In genomic region chr1:8711873-8712412, GRCh38 we compare ENCODE assay signal across 9 cellular contexts.
DNase-seq lines count a peak whose midpoint lies in the region; ATAC-seq, FAIRE-seq and TF ChIP-seq lines count a peak whose summit lies in the region.
"Had no signal": no experiment of that assay in that cellular context is flagged by ENCODE, and none has a peak within 500 bp of the region (broad histone marks: within the 10 kb centered on the region; RNA-seq: fewer than 3 reads in every experiment).

No MANE protein-coding gene starts in this region.

- H3K9me3 Mint-ChIP-seq in activated CD8-positive, alpha-beta T cell treated with anti-CD3 and anti-CD28 coated beads for 36 hours: peaks cover 2% of the 10 kb centered on the region
- H3K9me3 Mint-ChIP-seq in stimulated activated effector memory CD8-positive, alpha-beta T cell treated with anti-CD3 and anti-CD28 coated beads, Interleukin-12 subunit alpha, Interleukin-12 subunit beta, amount 100 ng/mL, for 72 hours: peaks cover 3% of the 10 kb centered on the region

- intact Hi-C loops in activated CD8-positive, alpha-beta T cell treated with anti-CD3 and anti-CD28 coated beads for 36 hours (cut with micrococcal nuclease): no loop called here

- no peaks in the 10 kb centered on the region for H3K27me3 ChIP-seq in keratinocyte (ENCODE audit: control insufficient read depth, extremely low read depth, insufficient read depth, low read length)

- FAIRE-seq in keratinocyte (lab: Jason Lieb, UNC): no peak

- peak overlapping the region; percentile 12 for H3K27ac Mint-ChIP-seq in activated CD8-positive, alpha-beta T cell treated with anti-CD3 and anti-CD28 coated beads for 36 hours
- peak overlapping the region; percentile 66 for H3K27ac Mint-ChIP-seq in stimulated activated effector memory CD8-positive, alpha-beta T cell treated with anti-CD3 and anti-CD28 coated beads, Interleukin-12 subunit alpha, Interleukin-12 subunit beta, amount 100 ng/mL, for 72 hours

- peaks cover 17% of the 10 kb centered on the region for H3K4me1 ChIP-seq in keratinocyte (ENCODE audit: control insufficient read depth, extremely low read depth, insufficient read depth, low read length)

- no peak for TF ChIP-seq CTCF in activated CD8-positive, alpha-beta T cell treated with anti-CD3 and anti-CD28 coated beads for 36 hours (IDR thresholded peaks at IDR 0.05)
- TF ChIP-seq CTCF in keratinocyte (optimal IDR thresholded peaks at IDR 0.05 in 1 of 3, IDR thresholded peaks at IDR 0.05 in 1 of 3, conservative IDR thresholded peaks at IDR 0.05 in 1 of 3; ENCODE audit: extremely low read depth in 1 of 3, insufficient read depth in 2 of 3, low read length in 3 of 3): no peak

- no peaks in the 10 kb centered on the region for H3K9me1 ChIP-seq in keratinocyte (ENCODE audit: control insufficient read depth, extremely low read depth, insufficient read depth, low read length)

- peaks cover 19% of the 10 kb centered on the region for H3K4me1 Mint-ChIP-seq in activated CD8-positive, alpha-beta T cell treated with anti-CD3 and anti-CD28 coated beads for 36 hours (ENCODE audit: low read depth)
- peaks cover 16% of the 10 kb centered on the region for H3K4me1 Mint-ChIP-seq in stimulated activated effector memory CD8-positive, alpha-beta T cell treated with anti-CD3 and anti-CD28 coated beads, Interleukin-12 subunit alpha, Interleukin-12 subunit beta, amount 100 ng/mL, for 72 hours

- H3K4me2 ChIP-seq in keratinocyte (ENCODE audit: control insufficient read depth, extremely low read depth, insufficient read depth, low read depth, low read length): peak overlapping the region; percentile 74

- H3K4me3 ChIP-seq in keratinocyte (ENCODE audit: control insufficient read depth in 2 of 3, extremely low read depth in 1 of 3, insufficient read depth in 2 of 3, low read depth in 1 of 3, low read length in 3 of 3): no peak overlapping the region

- no peaks in the 10 kb centered on the region for H3K79me2 ChIP-seq in keratinocyte (ENCODE audit: control insufficient read depth, insufficient read depth, low read length)

- POLR2A ChIA-PET in activated CD8-positive, alpha-beta T cell treated with anti-CD3 and anti-CD28 coated beads for 36 hours (lab: Charles Lee): interaction anchor here (0.7 kb wide), 1 partner anchor 10 kb away, joined by 3 read pairs; no protein-coding TSS in a partner anchor

- no peaks in the 10 kb centered on the region for H3K36me3 Mint-ChIP-seq in activated CD8-positive, alpha-beta T cell treated with anti-CD3 and anti-CD28 coated beads for 36 hours (ENCODE audit: low read depth)
- no peaks in the 10 kb centered on the region for H3K36me3 Mint-ChIP-seq in stimulated activated effector memory CD8-positive, alpha-beta T cell treated with anti-CD3 and anti-CD28 coated beads, Interleukin-12 subunit alpha, Interleukin-12 subunit beta, amount 100 ng/mL, for 72 hours

- dilution Hi-C loops in keratinocyte (cut with MboI; ENCODE audit: extremely low pct_ligation_motif_present, low sequenced_read_pairs): no loop called here

- peak overlapping the region; percentile 12 for H3K4me3 Mint-ChIP-seq in activated CD8-positive, alpha-beta T cell treated with anti-CD3 and anti-CD28 coated beads for 36 hours
- peak overlapping the region; percentile 23 for H3K4me3 Mint-ChIP-seq in stimulated activated effector memory CD8-positive, alpha-beta T cell treated with anti-CD3 and anti-CD28 coated beads, Interleukin-12 subunit alpha, Interleukin-12 subunit beta, amount 100 ng/mL, for 72 hours

- H3K27ac ChIP-seq in keratinocyte (ENCODE audit: control insufficient read depth, insufficient read depth, low read length): peak overlapping the region; percentile 65

- H4K20me1 ChIP-seq in keratinocyte (ENCODE audit: control insufficient read depth, extremely low read depth, insufficient read depth, low read length): no peaks in the 10 kb centered on the region

- CTCF ChIA-PET in activated CD8-positive, alpha-beta T cell treated with anti-CD3 and anti-CD28 coated beads for 36 hours (lab: Charles Lee): interaction anchor here (1.4 kb wide), 1 partner anchor 143 kb away, joined by 3 read pairs; no protein-coding TSS in a partner anchor

- ATAC-seq in activated CD8-positive, alpha-beta T cell treated with anti-CD3 and anti-CD28 coated beads for 36 hours: no peak
- no peak for ATAC-seq in stimulated activated effector memory CD8-positive, alpha-beta T cell treated with anti-CD3 and anti-CD28 coated beads, Interleukin-12 subunit alpha, Interleukin-12 subunit beta, amount 100 ng/mL, for 72 hours
- ATAC-seq in HG03460 (IDR thresholded peaks at IDR 0.05; ENCODE audit: unreplicated experiment): no peak

- H3K36me3 ChIP-seq in keratinocyte (ENCODE audit: control insufficient read depth in 2 of 2, extremely low read depth in 1 of 2, insufficient read depth in 2 of 2, low read length in 2 of 2): no peaks in the 10 kb centered on the region

- peak; percentile 57 for DNase-seq in NCI-H2171 treated with DMSO at 0.1 percent for 48 hours (lab: John Stamatoyannopoulos, UW)
- no peak for DNase-seq in NCI-H2171 (lab: John Stamatoyannopoulos, UW)
- DNase-seq in activated CD8-positive, alpha-beta T cell treated with anti-CD3 and anti-CD28 coated beads for 36 hours: no peak
- DNase-seq in keratinocyte (ENCODE audit: low read depth, low spot score): no peak
- DNase-seq in stimulated activated effector memory CD8-positive, alpha-beta T cell treated with anti-CD3 and anti-CD28 coated beads, Interleukin-12 subunit alpha, Interleukin-12 subunit beta, amount 100 ng/mL, for 72 hours (ENCODE audit: low spot score in 2 of 2): no peak
- no peak for DNase-seq in CD1c-positive myeloid dendritic cell (ENCODE audit: extremely low spot score)
- no peak for DNase-seq in DMS153 (lab: John Stamatoyannopoulos, UW)
- DNase-seq: stimulated activated CD4-positive, alpha-beta T cell treated with anti-CD3 and anti-CD28 coated beads, Interleukin-4, amount 100 ng/mL, for 4 hours had no signal

- peak overlapping the region; percentile 5 for H3K9ac ChIP-seq in keratinocyte (ENCODE audit: control insufficient read depth, extremely low read depth, insufficient read depth, low read length)

- peak overlapping the region; percentile 73 for H2AFZ ChIP-seq in keratinocyte (ENCODE audit: control insufficient read depth, low read length)

- peaks cover 4% of the 10 kb centered on the region for H3K27me3 Mint-ChIP-seq in activated CD8-positive, alpha-beta T cell treated with anti-CD3 and anti-CD28 coated beads for 36 hours

- no peaks in the 10 kb centered on the region for H3K9me3 ChIP-seq in keratinocyte (ENCODE audit: control insufficient read depth, low read depth, low read length)
